In genomic region chr18:69414184-69414583, GRCh38 we compare ENCODE assay signal across 28 cellular contexts. TPM values are rescaled to one million over a fixed set of nuclear protein-coding genes. Genes with fewer than 3 reads are reported as not detected.
"Had no signal": no experiment of that assay in that cellular context is flagged by ENCODE, and none has a peak within 500 bp of the region (broad histone marks: within the 10 kb centered on the region; RNA-seq: fewer than 3 reads in every experiment).

No MANE protein-coding gene starts in this region.

- H3K9ac ChIP-seq: neural progenitor cell, parathyroid adenoma had no signal

- H3K4me1 ChIP-seq: neural progenitor cell, parathyroid adenoma, prostate gland, spleen, suprapubic skin, testis, tibial artery, transverse colon, upper lobe of right lung, uterus had no signal

- ATAC-seq: naive thymus-derived CD4-positive, alpha-beta T cell; natural killer cell; right cardiac atrium; sciatic nerve; stimulated activated memory B cell treated with anti-CD40 and anti-IgM and Interleukin-4, amounts not matched to agents 10 μg/mL and 1 μg/mL and 100 μg/mL, for 72 hours; stimulated activated naive CD8-positive, alpha-beta T cell treated with anti-CD3 and anti-CD28 coated beads, Interleukin-15, amount 100 ng/mL, for 72 hours; stimulated activated naive CD8-positive, alpha-beta T cell treated with anti-CD3 and anti-CD28 coated beads, Interleukin-15, Interleukin-2, amounts not matched to agents 100 U/mL and 50 U/mL, for 24 hours; upper lobe of right lung had no signal

- H3K27me3 ChIP-seq: neural progenitor cell, ovary, spleen, suprapubic skin, testis, tibial artery, transverse colon, upper lobe of right lung, uterus had no signal

- H2AFZ ChIP-seq: neural progenitor cell, parathyroid adenoma had no signal

- H3K4me3 ChIP-seq: neural progenitor cell, ovary, prostate gland, skin epidermis, smooth muscle cell, spleen, suprapubic skin, testis, tibial artery, transverse colon, upper lobe of right lung, uterus had no signal

- H3K36me3 ChIP-seq: neural progenitor cell, ovary, prostate gland, spleen, suprapubic skin, tibial artery, transverse colon, upper lobe of right lung, uterus had no signal

- H3K27ac ChIP-seq: neural progenitor cell, ovary, parathyroid adenoma, prostate gland, skin epidermis, spleen, suprapubic skin, testis, tibial artery, transverse colon, upper lobe of right lung, uterus had no signal

- DNase-seq: naive thymus-derived CD4-positive, alpha-beta T cell; natural killer cell; occipital lobe; ovary; right cardiac atrium; spleen; stimulated activated CD4-positive, alpha-beta T cell treated with anti-CD3 and anti-CD28 coated beads, Interleukin-12 subunit alpha, Interleukin-12 subunit beta, amount 100 ng/mL, for 4 hours; stimulated activated CD4-positive, alpha-beta T cell treated with anti-CD3 and anti-CD28 coated beads, Interleukin-1b, Interleukin-23, amount 100 ng/mL, for 48 hours; stimulated activated CD4-positive, alpha-beta T cell treated with anti-CD3 and anti-CD28 coated beads, Interleukin-4, amount 100 ng/mL, for 1 hour; stimulated activated CD4-positive, alpha-beta T cell treated with anti-CD3 and anti-CD28 coated beads, Interleukin-4, amount 100 ng/mL, for 4 hours; stimulated activated CD8-positive, alpha-beta memory T cell treated with anti-CD3 and anti-CD28 coated beads, Interleukin-4, amount 100 ng/mL, for 48 hours; stimulated activated naive CD4-positive, alpha-beta T cell; stimulated activated naive CD8-positive, alpha-beta T cell treated with anti-CD3 and anti-CD28 coated beads, Interleukin-15, amount 100 ng/mL, for 72 hours; stimulated activated naive CD8-positive, alpha-beta T cell treated with anti-CD3 and anti-CD28 coated beads, Interleukin-15, Interleukin-2, amounts not matched to agents 100 U/mL and 50 U/mL, for 24 hours; substantia nigra; testis; tibial artery; transverse colon; upper lobe of right lung; uterus had no signal

- H3K4me2 ChIP-seq: neural progenitor cell, smooth muscle cell had no signal

- H3K9me3 ChIP-seq: ovary, prostate gland, spleen, suprapubic skin, testis, tibial artery, transverse colon, upper lobe of right lung, uterus had no signal

RNA-seq across cellular contexts. Expression of gene DOK6, which starts 13.5 kb away (rescaled TPM):
- total RNA-seq: naive thymus-derived CD4-positive, alpha-beta T cell had no signal
